1 cellular context compared by ENCODE assay signal in the genomic region with DNA sequence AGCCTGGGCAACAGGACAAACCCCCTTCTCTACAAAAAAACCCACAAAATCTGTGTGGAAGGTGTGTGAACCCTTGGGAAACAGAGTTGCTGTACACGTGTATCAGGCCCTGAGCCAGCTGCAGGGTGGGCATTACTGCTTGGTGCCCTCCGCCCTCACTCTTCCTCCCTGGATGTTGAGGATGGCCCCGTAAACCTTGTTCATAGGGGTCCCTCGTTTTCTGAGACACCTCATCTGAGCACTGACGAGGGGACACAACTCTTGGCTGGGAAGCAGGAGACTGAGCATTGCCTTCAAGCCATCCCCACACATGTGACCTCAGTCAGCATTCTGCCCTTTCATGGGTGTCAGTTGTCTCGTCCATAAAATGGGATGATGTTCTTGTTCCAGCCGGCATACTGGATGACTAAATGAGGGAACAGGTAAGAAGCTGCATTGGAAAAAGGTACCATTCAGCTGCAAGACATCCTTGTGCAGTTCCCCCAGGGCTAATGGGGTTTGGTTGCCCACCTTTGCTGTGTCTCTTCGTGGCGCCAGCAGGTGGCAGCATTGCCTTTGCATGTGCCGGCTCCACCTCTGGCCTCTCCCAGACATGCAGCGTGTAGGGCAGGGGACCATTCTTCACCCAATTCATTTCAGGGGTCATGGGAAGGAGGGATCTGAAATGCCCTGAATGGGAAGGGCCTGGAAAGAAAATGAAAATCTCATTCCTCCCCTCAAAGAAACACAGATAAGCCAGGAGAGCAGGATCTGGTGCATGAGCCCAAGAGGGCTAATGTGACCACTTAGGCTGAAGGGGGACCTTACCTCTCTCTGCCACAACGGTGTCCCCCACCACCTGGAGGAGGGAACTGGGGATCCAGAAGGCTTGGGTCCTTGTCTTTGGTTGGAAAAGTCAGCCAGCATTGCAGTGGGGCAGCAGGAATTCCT.
TF ChIP-seq lines count a peak whose summit lies in the region.

No MANE protein-coding gene starts in this region.

TF ChIP-seq in HEK293, 187 proteins besides CTCF, POLR2A, EP300 and RAD21 (continued from another document):
- TF ChIP-seq ZBTB48 (tag by site-specific recombination; IDR thresholded peaks at IDR 0.05): peak; percentile 53; the same call in 1 of the 2 replicates
